In genomic region chr2:45840481-45840880, GRCh38 we compare ENCODE assay signal across 19 cellular contexts.
A peak's percentile ranks its signal among the peaks of the same experiment; 100 is the strongest.
DNase-seq lines count a peak whose midpoint lies in the region; ATAC-seq and TF ChIP-seq lines count a peak whose summit lies in the region.
"Had no signal": no experiment of that assay in that cellular context is flagged by ENCODE, and none has a peak within 500 bp of the region (broad histone marks: within the 10 kb centered on the region; RNA-seq: fewer than 3 reads in every experiment).

No MANE protein-coding gene starts in this region.

- intact Hi-C loops in breast epithelium (cut with DNase I; ENCODE audit: low total_unique reads) (no loop called here), mammary epithelial cell (cut with micrococcal nuclease) (no loop called here)

- peak overlapping the region in 1 of 3 donors; percentile 15 for H3K4me3 ChIP-seq in breast epithelium
- H3K4me3 ChIP-seq in mammary epithelial cell (replicated peaks in 1 of 3; ENCODE audit: insufficient read depth in 1 of 3, low read depth in 2 of 3, low read length in 3 of 3): no peak overlapping the region
- H3K4me3 ChIP-seq in WERI-Rb-1 (ENCODE audit: low read depth, low read length): no peak overlapping the region
- H3K4me3 ChIP-seq: A549, cardiac muscle cell, transverse colon had no signal

- H3K4me3 Mint-ChIP-seq in brain: peak overlapping the region in 2 of 5 experiments; percentile 54 to 75
- H3K4me3 Mint-ChIP-seq: activated CD4-positive, alpha-beta memory T cell treated with anti-CD3 and anti-CD28 coated beads, Interleukin-2, amount 10 ng/mL, durations not matched to agents 7 days and 5 days; activated naive CD8-positive, alpha-beta T cell treated with anti-CD3 and anti-CD28 coated beads, Interleukin-2, amount 50 U/mL, for 24 hours; natural killer cell treated with Interleukin-12 subunit alpha and Interleukin-12 subunit beta and Interleukin-15 and Interleukin-18, amount 100 ng/mL, for 72 hours; T-cell had no signal

- no peak overlapping the region for H2AFZ ChIP-seq in mammary epithelial cell (ENCODE audit: low read depth, low read length)

- CTCF ChIA-PET in mammary epithelial cell (lab: Charles Lee; ENCODE audit: low non-redundant PET): no interaction called here

- peak overlapping the region; percentile 1 to 46 for H3K27ac ChIP-seq in breast epithelium
- H3K27ac ChIP-seq in mammary epithelial cell (ENCODE audit: insufficient read depth, low read depth, low read length): no peak overlapping the region
- no peak overlapping the region for H3K27ac ChIP-seq in WERI-Rb-1
- H3K27ac ChIP-seq: A549, cardiac muscle cell, transverse colon had no signal

- H3K4me1 Mint-ChIP-seq in brain: peaks cover 83% of the 10 kb centered on the region

- H3K4me2 ChIP-seq in mammary epithelial cell (ENCODE audit: insufficient read depth, low read depth, low read length): no peak overlapping the region
- H3K4me2 ChIP-seq: A549 had no signal

- peaks cover 4% of the 10 kb centered on the region for H3K27me3 Mint-ChIP-seq in brain
- H3K27me3 Mint-ChIP-seq: activated CD4-positive, alpha-beta memory T cell treated with anti-CD3 and anti-CD28 coated beads, Interleukin-2, amount 10 ng/mL, durations not matched to agents 7 days and 5 days; activated naive CD8-positive, alpha-beta T cell treated with anti-CD3 and anti-CD28 coated beads, Interleukin-2, amount 50 U/mL, for 24 hours; T-cell had no signal

- peak; percentile 43 for ATAC-seq in HG02870 (IDR thresholded peaks at IDR 0.05; ENCODE audit: unreplicated experiment)
- ATAC-seq: A549; activated naive CD8-positive, alpha-beta T cell treated with anti-CD3 and anti-CD28 coated beads, Interleukin-2, amount 50 U/mL, for 24 hours; natural killer cell treated with Interleukin-12 subunit alpha and Interleukin-12 subunit beta and Interleukin-15 and Interleukin-18, amount 100 ng/mL, for 72 hours; T-cell had no signal

- H3K4me1 ChIP-seq in breast epithelium (no peaks in the 10 kb centered on the region), mammary epithelial cell (ENCODE audit: insufficient read depth, low read length) (no peaks in the 10 kb centered on the region)
- H3K4me1 ChIP-seq: A549 had no signal

- WGBS in mammary epithelial cell (ENCODE audit: low coverage, missing lambda C conversion rate): 68% methylated on average over 9 of the region's 9 CpGs

- no peaks in the 10 kb centered on the region for H4K20me1 ChIP-seq in mammary epithelial cell (ENCODE audit: insufficient read depth, low read length)

- H3K9me3 Mint-ChIP-seq in brain: peaks cover 0 to 2% (median 0%) of the 10 kb centered on the region in 5 experiments
- H3K9me3 Mint-ChIP-seq: activated CD4-positive, alpha-beta memory T cell treated with anti-CD3 and anti-CD28 coated beads, Interleukin-2, amount 10 ng/mL, durations not matched to agents 7 days and 5 days; activated naive CD8-positive, alpha-beta T cell treated with anti-CD3 and anti-CD28 coated beads, Interleukin-2, amount 50 U/mL, for 24 hours; natural killer cell treated with Interleukin-12 subunit alpha and Interleukin-12 subunit beta and Interleukin-15 and Interleukin-18, amount 100 ng/mL, for 72 hours; T-cell had no signal

- no peaks in the 10 kb centered on the region for H3K79me2 ChIP-seq in mammary epithelial cell (ENCODE audit: insufficient read depth, low read length)

- no peaks in the 10 kb centered on the region for H3K9me3 ChIP-seq in breast epithelium
- H3K9me3 ChIP-seq in mammary epithelial cell (replicated peaks; ENCODE audit: insufficient read depth, low read length): no peaks in the 10 kb centered on the region
- no peaks in the 10 kb centered on the region for H3K9me3 ChIP-seq in WERI-Rb-1 (ENCODE audit: severe bottlenecking)
- H3K9me3 ChIP-seq: A549, transverse colon had no signal

- in situ Hi-C loops in mammary epithelial cell (cut with MboI; ENCODE audit: low sequenced_read_pairs in 2 of 2): no loop called here

- H3K36me3 Mint-ChIP-seq in brain: no peaks in the 10 kb centered on the region
- H3K36me3 Mint-ChIP-seq: natural killer cell treated with Interleukin-12 subunit alpha and Interleukin-12 subunit beta and Interleukin-15 and Interleukin-18, amount 100 ng/mL, for 72 hours had no signal

- TF ChIP-seq CTCF in breast epithelium (IDR thresholded peaks at IDR 0.05): no peak
- no peak for TF ChIP-seq CTCF in mammary epithelial cell (conservative IDR thresholded peaks at IDR 0.05 in 1 of 2, IDR thresholded peaks at IDR 0.05 in 1 of 2; ENCODE audit: extremely low read depth in 1 of 2, insufficient read depth in 1 of 2, low read depth in 1 of 2, low read length in 2 of 2)
- TF ChIP-seq CTCF in brain (conservative IDR thresholded peaks at IDR 0.05): no peak
- no peak for TF ChIP-seq CTCF in WERI-Rb-1 (IDR thresholded peaks at IDR 0.05; ENCODE audit: low read depth, low read length)

- dilution Hi-C loops in mammary epithelial cell (cut with HindIII; ENCODE audit: low sequenced_read_pairs): no loop called here

- no peak for TF ChIP-seq POLR2A in breast epithelium (IDR thresholded peaks at IDR 0.05)

- H3K27me3 ChIP-seq in breast epithelium: no peaks in the 10 kb centered on the region
- H3K27me3 ChIP-seq in mammary epithelial cell (ENCODE audit: insufficient read depth, low read length): no peaks in the 10 kb centered on the region
- H3K27me3 ChIP-seq in WERI-Rb-1 (ENCODE audit: insufficient read depth, low read depth, severe bottlenecking): no peaks in the 10 kb centered on the region
- H3K27me3 ChIP-seq: cardiac muscle cell, transverse colon had no signal

- DNase-seq in breast epithelium (ENCODE audit: low spot score in 2 of 2) (no peak), mammary epithelial cell (no peak), WERI-Rb-1 (no peak), NOMO-1 treated with DMSO at 0.1 percent for 48 hours (lab: John Stamatoyannopoulos, UW; ENCODE audit: unreplicated experiment) (no peak), NCI-H2227 (lab: John Stamatoyannopoulos, UW; ENCODE audit: unreplicated experiment) (no peak)
- no peak for DNase-seq in activated naive CD4-positive, alpha-beta T cell treated with Interleukin-2 at 50 U/mL for 16 hours
- DNase-seq: activated CD4-positive, alpha-beta memory T cell treated with anti-CD3 and anti-CD28 coated beads, Interleukin-2, amount 10 ng/mL, durations not matched to agents 7 days and 5 days; activated naive CD8-positive, alpha-beta T cell treated with anti-CD3 and anti-CD28 coated beads, Interleukin-2, amount 50 U/mL, for 24 hours; activated T-cell treated with anti-CD3 and anti-CD28 coated beads, Interleukin-2, amount 50 U/mL, for 48 hours; GOT3; NCI-H1436 treated with DMSO at 0.1 percent for 48 hours; NCI-H2227 treated with DMSO at 0.1 percent for 48 hours; T-cell; transverse colon had no signal

- BruUV-seq in mammary epithelial cell (replicated peaks; lab: Mats Ljungman, UMichigan): no TSS peak

- H3K27ac Mint-ChIP-seq in brain: peak overlapping the region in 4 of 5 experiments; percentile 82 to 96 (median 92)
- H3K27ac Mint-ChIP-seq: activated CD4-positive, alpha-beta memory T cell treated with anti-CD3 and anti-CD28 coated beads, Interleukin-2, amount 10 ng/mL, durations not matched to agents 7 days and 5 days; activated naive CD8-positive, alpha-beta T cell treated with anti-CD3 and anti-CD28 coated beads, Interleukin-2, amount 50 U/mL, for 24 hours; natural killer cell treated with Interleukin-12 subunit alpha and Interleukin-12 subunit beta and Interleukin-15 and Interleukin-18, amount 100 ng/mL, for 72 hours; T-cell had no signal

- no peaks in the 10 kb centered on the region for H3K36me3 ChIP-seq in breast epithelium
- H3K36me3 ChIP-seq in mammary epithelial cell (ENCODE audit: insufficient read depth, low read length): no peaks in the 10 kb centered on the region
- no peaks in the 10 kb centered on the region for H3K36me3 ChIP-seq in WERI-Rb-1
- H3K36me3 ChIP-seq: cardiac muscle cell, transverse colon had no signal

- no peak overlapping the region for H3K9ac ChIP-seq in mammary epithelial cell (ENCODE audit: insufficient read depth, low read length)

Comparison
In these comparisons a context has a peak if more than half of its experiments do, and no peak if none do; other contexts are left out.
1. H3K27ac ChIP-seq: peak in breast epithelium (2 of 2); none in mammary epithelial cell (single experiment) and WERI-Rb-1 (single experiment).